14 cellular contexts compared by ENCODE assay signal in the genomic region with DNA sequence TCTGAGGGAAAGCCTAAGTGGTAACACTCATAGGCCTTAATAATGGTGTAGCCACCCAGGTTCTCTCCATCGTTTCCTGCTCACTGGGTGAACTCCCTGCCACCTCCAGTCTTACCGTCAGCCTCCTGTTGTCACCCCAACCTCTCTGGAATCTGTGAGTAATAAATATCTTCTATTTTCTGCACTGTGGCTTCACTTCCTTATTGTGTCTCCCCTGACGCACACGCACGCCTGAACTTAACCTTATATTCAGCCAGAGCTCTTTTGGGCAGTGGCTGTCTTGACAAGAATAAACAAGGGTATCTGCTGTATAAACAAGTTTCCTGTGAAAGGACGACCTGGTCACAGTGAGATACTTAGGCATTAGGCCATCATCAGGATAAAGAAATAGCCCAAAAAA.
DNase-seq lines count a peak whose midpoint lies in the region; ATAC-seq and TF ChIP-seq lines count a peak whose summit lies in the region.
"Had no signal": no experiment of that assay in that cellular context is flagged by ENCODE, and none has a peak within 500 bp of the region (broad histone marks: within the 10 kb centered on the region; RNA-seq: fewer than 3 reads in every experiment).

No MANE protein-coding gene starts in this region.

- H3K4me3 ChIP-seq in GM23338 (no peak overlapping the region), GM23248 (no peak overlapping the region)

- 64 to 67% methylated on average over 6 of the region's 6 CpGs for WGBS in GM23248 (ENCODE audit: low coverage in 1 of 2, low lambda C conversion rate in 2 of 2, missing lambda C conversion rate in 2 of 2), 2 experiments

- H3K36me3 ChIP-seq in GM23338 (ENCODE audit: insufficient read depth) (no peaks in the 10 kb centered on the region), GM23248 (ENCODE audit: low read depth) (no peaks in the 10 kb centered on the region)

- no peaks in the 10 kb centered on the region for H3K79me2 ChIP-seq in GM23338 (replicated peaks; ENCODE audit: insufficient read depth)
- H3K79me2 ChIP-seq in GM23248 (ENCODE audit: insufficient read depth) = no peaks in the 10 kb centered on the region

- H3K9me2 ChIP-seq in GM23338 (ENCODE audit: insufficient read depth) = no peaks in the 10 kb centered on the region
- no peaks in the 10 kb centered on the region for H3K9me2 ChIP-seq in GM23248 (ENCODE audit: insufficient read depth)

- in situ Hi-C loops in GM23248 (cut with MboI) = no loop called here

- H4K20me1 ChIP-seq in GM23338 (replicated peaks; ENCODE audit: insufficient read depth) = no peaks in the 10 kb centered on the region
- no peaks in the 10 kb centered on the region for H4K20me1 ChIP-seq in GM23248 (ENCODE audit: insufficient read depth)

- H3K27me3 ChIP-seq in GM23338 (ENCODE audit: insufficient read depth) = no peaks in the 10 kb centered on the region
- H3K27me3 ChIP-seq in GM23248 (replicated peaks; ENCODE audit: insufficient read depth) = no peaks in the 10 kb centered on the region

- H3K36me3 Mint-ChIP-seq in GM23338 (ENCODE audit: low read depth) (no peaks in the 10 kb centered on the region), progenitor cell of endocrine pancreas (ENCODE audit: insufficient read depth) (no peaks in the 10 kb centered on the region)
- no peaks in the 10 kb centered on the region for H3K36me3 Mint-ChIP-seq in activated CD4-positive, alpha-beta T cell treated with anti-CD3 and anti-CD28 coated beads, Interleukin-2, amount 10 ng/mL, durations not matched to agents 7 days and 5 days (ENCODE audit: low read depth)

- ATAC-seq in GM19023 (IDR thresholded peaks at IDR 0.05; ENCODE audit: unreplicated experiment) = peak; percentile 92
- no peak for ATAC-seq in GM23338
- peak; percentile 86 for ATAC-seq in HG03280 (IDR thresholded peaks at IDR 0.05; ENCODE audit: unreplicated experiment)

- POLR2A ChIA-PET in activated CD4-positive, alpha-beta T cell treated with anti-CD3 and anti-CD28 coated beads, Interleukin-2, amount 10 ng/mL, durations not matched to agents 7 days and 5 days (lab: Charles Lee) = no interaction called here

- TF ChIP-seq CTCF in GM23338 (conservative IDR thresholded peaks at IDR 0.05; ENCODE audit: low read depth in 2 of 2) (no peak), progenitor cell of endocrine pancreas (IDR thresholded peaks at IDR 0.05; ENCODE audit: unreplicated experiment) (no peak)

- H3F3A ChIP-seq in GM23338 (replicated peaks; ENCODE audit: low read depth) (no peaks in the 10 kb centered on the region), GM23248 (ENCODE audit: insufficient read depth) (no peaks in the 10 kb centered on the region)

- DNase-seq in GM23338 (ENCODE audit: low spot score) = no peak
- DNase-seq in progenitor cell of endocrine pancreas (ENCODE audit: low spot score, unreplicated experiment) = no peak
- no peak for DNase-seq in GM23248
- DNase-seq in substantia nigra (lab: John Stamatoyannopoulos, UW) = no peak
- DNase-seq in activated CD4-positive, alpha-beta T cell treated with anti-CD3 and anti-CD28 coated beads, Interleukin-2, amount 10 ng/mL, durations not matched to agents 7 days and 5 days = no peak
- no peak for DNase-seq in DMS 273 treated with DMSO at 0.1 percent for 48 hours (lab: John Stamatoyannopoulos, UW)
- DNase-seq: activated CD4-positive, alpha-beta T cell treated with anti-CD3 and anti-CD28 coated beads, Interleukin-2, amount 50 U/mL, for 1 hour; activated naive CD4-positive, alpha-beta T cell treated with Interleukin-2 at 50 U/mL for 16 hours; kidney glomerular epithelial cell; occipital lobe; stimulated activated CD4-positive, alpha-beta T cell treated with anti-CD3 and anti-CD28 coated beads, Interleukin-2, amount 100 ng/mL, for 24 hours had no signal

- no peak overlapping the region for H3K9ac ChIP-seq in GM23248
- H3K9ac ChIP-seq: KMS-11 had no signal

- H3K4me1 Mint-ChIP-seq in GM23338 (peaks cover 5% of the 10 kb centered on the region; the same call in 1 of the 3 replicates), progenitor cell of endocrine pancreas (ENCODE audit: low read depth) (peaks cover 8% of the 10 kb centered on the region)
- no peaks in the 10 kb centered on the region for H3K4me1 Mint-ChIP-seq in activated CD4-positive, alpha-beta T cell treated with anti-CD3 and anti-CD28 coated beads, Interleukin-2, amount 10 ng/mL, durations not matched to agents 7 days and 5 days

- CTCF ChIA-PET in activated CD4-positive, alpha-beta T cell treated with anti-CD3 and anti-CD28 coated beads, Interleukin-2, amount 10 ng/mL, durations not matched to agents 7 days and 5 days (lab: Charles Lee) = no interaction called here

- H3K4me1 ChIP-seq in GM23338 (ENCODE audit: insufficient read depth) (peaks cover 3% of the 10 kb centered on the region; the same call in 1 of the 2 replicates), GM23248 (ENCODE audit: insufficient read depth) (no peaks in the 10 kb centered on the region)

- H3K9me3 ChIP-seq in GM23248 (ENCODE audit: low read depth) = no peaks in the 10 kb centered on the region

- H3K27me3 Mint-ChIP-seq in GM23338 (ENCODE audit: insufficient read depth, low read depth, poor library complexity) (no peaks in the 10 kb centered on the region), progenitor cell of endocrine pancreas (no peaks in the 10 kb centered on the region)
- H3K27me3 Mint-ChIP-seq in activated CD4-positive, alpha-beta T cell treated with anti-CD3 and anti-CD28 coated beads, Interleukin-2, amount 10 ng/mL, durations not matched to agents 7 days and 5 days = no peaks in the 10 kb centered on the region

- H3K27ac ChIP-seq in GM23338 (ENCODE audit: low read depth) (no peak overlapping the region), GM23248 (no peak overlapping the region), substantia nigra (ENCODE audit: low read depth, low read length, poor library complexity, severe bottlenecking) (no peak overlapping the region)
- H3K27ac ChIP-seq: KMS-11 had no signal

- no peak overlapping the region for H3K4me3 Mint-ChIP-seq in GM23338
- no peak overlapping the region for H3K4me3 Mint-ChIP-seq in progenitor cell of endocrine pancreas (ENCODE audit: low read depth)
- H3K4me3 Mint-ChIP-seq in activated CD4-positive, alpha-beta T cell treated with anti-CD3 and anti-CD28 coated beads, Interleukin-2, amount 10 ng/mL, durations not matched to agents 7 days and 5 days = no peak overlapping the region

- H3K4me2 ChIP-seq in GM23338 = no peak overlapping the region
- H3K4me2 ChIP-seq in GM23248 (ENCODE audit: unreplicated experiment) = no peak overlapping the region
- H3K4me2 ChIP-seq: KMS-11 had no signal

- H3K27ac Mint-ChIP-seq in GM23338 (peak overlapping the region; percentile 24; the same call in 1 of the 2 replicates), progenitor cell of endocrine pancreas (peak overlapping the region; percentile 6)
- no peak overlapping the region for H3K27ac Mint-ChIP-seq in activated CD4-positive, alpha-beta T cell treated with anti-CD3 and anti-CD28 coated beads, Interleukin-2, amount 10 ng/mL, durations not matched to agents 7 days and 5 days

- peak overlapping the region; percentile 60; the same call in 1 of the 2 replicates for H2AFZ ChIP-seq in GM23338
- H2AFZ ChIP-seq in GM23248 = no peak overlapping the region

- H3K9me3 Mint-ChIP-seq in GM23338 = no peaks in the 10 kb centered on the region
- peaks cover 2% of the 10 kb centered on the region for H3K9me3 Mint-ChIP-seq in progenitor cell of endocrine pancreas (ENCODE audit: low read depth)
- H3K9me3 Mint-ChIP-seq in activated CD4-positive, alpha-beta T cell treated with anti-CD3 and anti-CD28 coated beads, Interleukin-2, amount 10 ng/mL, durations not matched to agents 7 days and 5 days = no peaks in the 10 kb centered on the region

TF ChIP-seq in GM23338, 12 proteins besides CTCF, POLR2A, EP300 and RAD21 (continues in another document):
- TF ChIP-seq ZNF331 (CRISPR knock-in tag; IDR thresholded peaks at IDR 0.05; ENCODE audit: low read depth) = no peak
- TF ChIP-seq STAT1 (IDR thresholded peaks at IDR 0.05; ENCODE audit: unreplicated experiment) = no peak
- TF ChIP-seq NANOG (IDR thresholded peaks at IDR 0.05; ENCODE audit: borderline replicate concordance) = no peak
- no peak for TF ChIP-seq EZH2phosphoT487 (IDR thresholded peaks at IDR 0.05; ENCODE audit: unreplicated experiment)
- no peak for TF ChIP-seq ZNF114 (CRISPR knock-in tag; IDR thresholded peaks at IDR 0.05)
- TF ChIP-seq REST (IDR thresholded peaks at IDR 0.05; ENCODE audit: unreplicated experiment) = no peak
- TF ChIP-seq POLR2AphosphoS5 (IDR thresholded peaks at IDR 0.05; ENCODE audit: low read depth) = no peak
- TF ChIP-seq EZH2 (IDR thresholded peaks at IDR 0.05; ENCODE audit: low read depth, unreplicated experiment) = no peak
